Comparison of ENCODE assay signal across 8 cellular contexts in genomic region chr14:73713206-73713803, GRCh38. TPM values are rescaled to one million over a fixed set of nuclear protein-coding genes. Genes with fewer than 3 reads are reported as not detected.
DNase-seq lines count a peak whose midpoint lies in the region; ATAC-seq and TF ChIP-seq lines count a peak whose summit lies in the region.

No MANE protein-coding gene starts in this region.

- peak in 1 of 2 donors; percentile 8 for TF ChIP-seq EP300 in tibial nerve (IDR thresholded peaks at IDR 0.05)

- DNase-seq in astrocyte of the spinal cord (ENCODE audit: low read depth, low spot score) (peak; percentile 42), lower lobe of right lung (no peak), tibial nerve (ENCODE audit: low spot score in 2 of 2) (no peak), NCI-H2107 (lab: John Stamatoyannopoulos, UW) (no peak)
- no peak for DNase-seq in activated CD4-positive, CD25-positive, alpha-beta regulatory T cell treated with anti-CD3 and anti-CD28 coated beads, Interleukin-2, amount 50 U/mL, for 72 hours

- H3K9me3 ChIP-seq in lower lobe of right lung (no peaks in the 10 kb centered on the region), tibial nerve (no peaks in the 10 kb centered on the region)

- TF ChIP-seq CTCF in C4-2B (conservative IDR thresholded peaks at IDR 0.05): no peak
- no peak for TF ChIP-seq CTCF in astrocyte of the spinal cord (IDR thresholded peaks at IDR 0.05; ENCODE audit: low read depth, low read length)
- TF ChIP-seq CTCF in lower lobe of right lung (IDR thresholded peaks at IDR 0.05): no peak
- no peak for TF ChIP-seq CTCF in tibial nerve (IDR thresholded peaks at IDR 0.05)

- no peaks in the 10 kb centered on the region for H3K27me3 ChIP-seq in lower lobe of right lung (ENCODE audit: low read depth)
- H3K27me3 ChIP-seq in tibial nerve: no peaks in the 10 kb centered on the region

- H3K4me1 ChIP-seq in lower lobe of right lung (peaks cover 34% of the 10 kb centered on the region), tibial nerve (peaks cover 0 to 39% (median 24%) of the 10 kb centered on the region in 4 donors)

- H3K36me3 ChIP-seq in lower lobe of right lung: peaks cover 29% of the 10 kb centered on the region
- H3K36me3 ChIP-seq in tibial nerve: peaks cover 0 to 24% (median 6%) of the 10 kb centered on the region in 3 donors

- no peak for TF ChIP-seq POLR2A in tibial nerve (IDR thresholded peaks at IDR 0.05)

- intact Hi-C loops in lower lobe of right lung (cut with DNase I): no loop called here

- in situ Hi-C loops in astrocyte of the spinal cord (cut with HindIII; ENCODE audit: low sequenced_read_pairs): no loop called here

- 1% methylated on average over 21 of the region's 21 CpGs for WGBS in tibial nerve, 2 donors

- H3K4me3 ChIP-seq in astrocyte of the spinal cord (ENCODE audit: low read depth, low read length) (peak overlapping the region; percentile 79), lower lobe of right lung (peak overlapping the region; percentile 88), tibial nerve (peak overlapping the region; percentile 53 to 97 (median 87))

- peak; percentile 13 for ATAC-seq in HG03457 (IDR thresholded peaks at IDR 0.05; ENCODE audit: unreplicated experiment)
- no peak for ATAC-seq in lower lobe of right lung
- no peak for ATAC-seq in HG02970 (IDR thresholded peaks at IDR 0.05; ENCODE audit: low FRiP score, unreplicated experiment)

- H3K27ac ChIP-seq in C4-2B: peak overlapping the region; percentile 77
- peak overlapping the region; percentile 86 for H3K27ac ChIP-seq in lower lobe of right lung
- peak overlapping the region; percentile 85 to 99 (median 90) for H3K27ac ChIP-seq in tibial nerve

RNA-seq across cellular contexts. Expression of gene PNMA1, which starts 0.9 kb away (rescaled TPM):
- 24.4 TPM for total RNA-seq in lower lobe of right lung
- total RNA-seq in tibial nerve: 10 to 100 TPM; 21.2 to 43.5 (median 34.2) TPM
